In the genomic region with DNA sequence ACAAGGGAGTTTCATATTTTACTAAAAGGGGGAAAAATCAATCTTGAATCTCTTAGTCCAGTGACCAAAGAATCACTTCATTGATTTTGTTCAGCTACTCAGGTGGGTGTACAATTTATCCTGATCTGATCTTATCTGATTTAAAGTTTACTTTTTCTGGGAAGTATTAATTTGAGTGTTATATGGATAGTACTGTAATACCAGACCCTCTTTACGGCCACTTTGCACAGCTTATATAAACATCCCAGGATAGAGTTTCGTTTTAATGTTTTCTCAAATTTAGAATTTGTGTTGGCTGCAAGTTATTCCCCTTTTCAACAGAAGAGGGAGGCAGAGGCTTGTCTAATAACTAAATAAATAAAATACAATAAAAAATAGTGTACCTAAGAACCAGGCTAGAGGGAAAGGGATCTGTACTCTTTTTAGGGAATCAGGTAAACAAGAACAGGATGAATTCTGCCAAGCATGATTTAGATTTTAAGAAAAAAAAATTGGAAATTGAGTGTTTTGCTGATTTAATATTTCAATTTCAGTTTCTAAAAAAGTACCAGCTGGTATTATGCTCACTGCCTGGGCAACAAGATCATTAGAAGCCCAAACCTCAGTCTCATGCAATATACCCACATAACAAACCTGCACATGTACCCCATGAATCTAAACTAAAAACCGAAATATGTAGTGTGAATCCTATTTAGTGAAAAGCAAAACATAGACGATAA, we compare ENCODE assay signal across 1 cellular context.
TF ChIP-seq lines count a peak whose summit lies in the region.

No MANE protein-coding gene starts in this region.

TF ChIP-seq in K562, 482 proteins besides CTCF, POLR2A, EP300 and RAD21 (continued from another document):
- TF ChIP-seq, protein P1, sequence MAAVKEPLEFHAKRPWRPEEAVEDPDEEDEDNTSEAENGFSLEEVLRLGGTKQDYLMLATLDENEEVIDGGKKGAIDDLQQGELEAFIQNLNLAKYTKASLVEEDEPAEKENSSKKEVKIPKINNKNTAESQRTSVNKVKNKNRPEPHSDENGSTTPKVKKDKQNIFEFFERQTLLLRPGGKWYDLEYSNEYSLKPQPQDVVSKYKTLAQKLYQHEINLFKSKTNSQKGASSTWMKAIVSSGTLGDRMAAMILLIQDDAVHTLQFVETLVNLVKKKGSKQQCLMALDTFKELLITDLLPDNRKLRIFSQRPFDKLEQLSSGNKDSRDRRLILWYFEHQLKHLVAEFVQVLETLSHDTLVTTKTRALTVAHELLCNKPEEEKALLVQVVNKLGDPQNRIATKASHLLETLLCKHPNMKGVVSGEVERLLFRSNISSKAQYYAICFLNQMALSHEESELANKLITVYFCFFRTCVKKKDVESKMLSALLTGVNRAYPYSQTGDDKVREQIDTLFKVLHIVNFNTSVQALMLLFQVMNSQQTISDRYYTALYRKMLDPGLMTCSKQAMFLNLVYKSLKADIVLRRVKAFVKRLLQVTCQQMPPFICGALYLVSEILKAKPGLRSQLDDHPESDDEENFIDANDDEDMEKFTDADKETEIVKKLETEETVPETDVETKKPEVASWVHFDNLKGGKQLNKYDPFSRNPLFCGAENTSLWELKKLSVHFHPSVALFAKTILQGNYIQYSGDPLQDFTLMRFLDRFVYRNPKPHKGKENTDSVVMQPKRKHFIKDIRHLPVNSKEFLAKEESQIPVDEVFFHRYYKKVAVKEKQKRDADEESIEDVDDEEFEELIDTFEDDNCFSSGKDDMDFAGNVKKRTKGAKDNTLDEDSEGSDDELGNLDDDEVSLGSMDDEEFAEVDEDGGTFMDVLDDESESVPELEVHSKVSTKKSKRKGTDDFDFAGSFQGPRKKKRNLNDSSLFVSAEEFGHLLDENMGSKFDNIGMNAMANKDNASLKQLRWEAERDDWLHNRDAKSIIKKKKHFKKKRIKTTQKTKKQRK (IDR thresholded peaks at IDR 0.05; ENCODE audit: borderline replicate concordance, low read depth, low read length) = no peak
- TF ChIP-seq ZSCAN29 (IDR thresholded peaks at IDR 0.05) = no peak
- no peak for TF ChIP-seq SAFB2 (IDR thresholded peaks at IDR 0.05; ENCODE audit: borderline replicate concordance, low read depth, low read length, severe bottlenecking)
- TF ChIP-seq EGR1 (conservative IDR thresholded peaks at IDR 0.05) = no peak
- TF ChIP-seq ZNF3 (CRISPR knock-in tag; IDR thresholded peaks at IDR 0.05) = no peak
- TF ChIP-seq, protein P2, sequence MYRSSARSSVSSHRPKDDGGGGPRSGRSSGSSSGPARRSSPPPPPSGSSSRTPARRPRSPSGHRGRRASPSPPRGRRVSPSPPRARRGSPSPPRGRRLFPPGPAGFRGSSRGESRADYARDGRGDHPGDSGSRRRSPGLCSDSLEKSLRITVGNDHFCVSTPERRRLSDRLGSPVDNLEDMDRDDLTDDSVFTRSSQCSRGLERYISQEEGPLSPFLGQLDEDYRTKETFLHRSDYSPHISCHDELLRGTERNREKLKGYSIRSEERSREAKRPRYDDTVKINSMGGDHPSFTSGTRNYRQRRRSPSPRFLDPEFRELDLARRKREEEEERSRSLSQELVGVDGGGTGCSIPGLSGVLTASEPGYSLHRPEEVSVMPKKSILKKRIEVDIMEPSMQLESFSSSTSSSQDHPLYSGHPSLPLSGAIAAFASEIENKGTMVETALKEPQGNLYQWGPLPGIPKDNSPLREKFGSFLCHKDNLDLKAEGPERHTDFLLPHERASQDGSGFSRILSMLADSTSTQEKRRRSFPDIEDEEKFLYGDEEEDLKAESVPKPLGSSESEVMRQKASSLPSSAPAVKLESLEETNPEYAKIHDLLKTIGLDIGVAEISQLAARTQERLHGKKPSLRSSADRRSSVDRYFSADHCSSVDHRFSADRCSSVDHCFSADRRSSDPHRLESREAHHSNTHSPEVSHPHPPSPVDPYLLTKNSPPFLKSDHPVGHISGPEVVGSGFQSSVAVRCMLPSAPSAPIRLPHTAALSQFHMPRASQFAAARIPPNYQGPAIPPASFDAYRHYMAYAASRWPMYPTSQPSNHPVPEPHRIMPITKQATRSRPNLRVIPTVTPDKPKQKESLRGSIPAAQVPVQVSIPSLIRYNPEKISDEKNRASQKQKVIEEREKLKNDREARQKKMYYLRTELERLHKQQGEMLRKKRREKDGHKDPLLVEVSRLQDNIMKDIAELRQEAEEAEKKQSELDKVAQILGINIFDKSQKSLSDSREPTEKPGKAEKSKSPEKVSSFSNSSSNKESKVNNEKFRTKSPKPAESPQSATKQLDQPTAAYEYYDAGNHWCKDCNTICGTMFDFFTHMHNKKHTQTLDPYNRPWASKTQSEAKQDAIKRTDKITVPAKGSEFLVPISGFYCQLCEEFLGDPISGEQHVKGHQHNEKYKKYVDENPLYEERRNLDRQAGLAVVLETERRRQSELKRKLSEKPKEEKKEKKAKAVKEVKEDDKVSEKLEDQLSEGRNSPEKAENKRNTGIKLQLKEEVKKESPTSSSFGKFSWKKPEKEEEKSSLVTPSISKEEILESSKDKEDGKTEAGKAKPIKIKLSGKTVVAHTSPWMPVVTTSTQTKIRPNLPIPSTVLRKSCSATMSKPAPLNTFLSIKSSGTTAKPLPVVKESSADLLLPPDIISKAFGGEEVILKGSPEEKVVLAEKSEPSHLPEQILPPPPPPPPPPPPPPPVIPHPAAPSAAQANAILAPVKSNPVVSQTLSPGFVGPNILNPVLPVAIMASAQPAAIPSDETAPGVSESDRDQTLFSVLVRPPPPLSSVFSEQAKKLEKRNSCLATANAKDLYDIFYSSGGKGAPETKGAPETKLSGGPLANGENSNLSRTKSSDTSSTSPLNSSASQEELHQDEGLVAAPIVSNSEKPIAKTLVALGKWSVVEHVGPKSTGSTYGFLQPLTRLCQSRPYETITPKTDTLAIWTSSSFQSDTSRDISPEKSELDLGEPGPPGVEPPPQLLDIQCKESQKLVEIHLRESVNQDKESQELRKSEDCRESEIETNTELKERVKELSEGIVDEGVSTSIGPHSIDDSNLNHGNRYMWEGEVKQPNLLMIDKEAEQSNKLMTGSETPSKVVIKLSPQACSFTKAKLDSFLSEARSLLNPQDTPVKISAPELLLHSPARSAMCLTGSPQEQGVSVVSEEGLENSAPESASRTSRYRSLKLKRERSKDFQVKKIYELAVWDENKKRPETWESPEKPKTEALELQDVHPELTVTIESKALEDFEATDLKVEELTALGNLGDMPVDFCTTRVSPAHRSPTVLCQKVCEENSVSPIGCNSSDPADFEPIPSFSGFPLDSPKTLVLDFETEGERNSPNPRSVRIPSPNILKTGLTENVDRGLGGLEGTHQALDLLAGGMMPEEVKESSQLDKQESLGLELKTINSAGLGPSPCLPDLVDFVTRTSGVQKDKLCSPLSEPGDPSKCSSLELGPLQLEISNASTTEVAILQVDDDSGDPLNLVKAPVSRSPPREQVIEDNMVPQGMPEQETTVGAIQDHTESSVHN (IDR thresholded peaks at IDR 0.05; ENCODE audit: borderline replicate concordance in 1 of 2, low read depth in 1 of 2) = no peak
- TF ChIP-seq NR2C2 (CRISPR knock-in tag; IDR thresholded peaks at IDR 0.05) = no peak
- TF ChIP-seq NR2C2 (tag; IDR thresholded peaks at IDR 0.05) = no peak
- TF ChIP-seq SMAD1 (IDR thresholded peaks at IDR 0.05; ENCODE audit: low read depth, low read length, partially characterized antibody) = no peak
- no peak for TF ChIP-seq CBFA2T2 (conservative IDR thresholded peaks at IDR 0.05)
- TF ChIP-seq, protein P3, sequence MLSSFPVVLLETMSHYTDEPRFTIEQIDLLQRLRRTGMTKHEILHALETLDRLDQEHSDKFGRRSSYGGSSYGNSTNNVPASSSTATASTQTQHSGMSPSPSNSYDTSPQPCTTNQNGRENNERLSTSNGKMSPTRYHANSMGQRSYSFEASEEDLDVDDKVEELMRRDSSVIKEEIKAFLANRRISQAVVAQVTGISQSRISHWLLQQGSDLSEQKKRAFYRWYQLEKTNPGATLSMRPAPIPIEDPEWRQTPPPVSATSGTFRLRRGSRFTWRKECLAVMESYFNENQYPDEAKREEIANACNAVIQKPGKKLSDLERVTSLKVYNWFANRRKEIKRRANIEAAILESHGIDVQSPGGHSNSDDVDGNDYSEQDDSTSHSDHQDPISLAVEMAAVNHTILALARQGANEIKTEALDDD (IDR thresholded peaks at IDR 0.05) = no peak
- no peak for TF ChIP-seq HNRNPL (IDR thresholded peaks at IDR 0.05; ENCODE audit: low read depth, low read length)
- TF ChIP-seq FOSL1 (tag; conservative IDR thresholded peaks at IDR 0.05) = no peak
